In the genomic region with DNA sequence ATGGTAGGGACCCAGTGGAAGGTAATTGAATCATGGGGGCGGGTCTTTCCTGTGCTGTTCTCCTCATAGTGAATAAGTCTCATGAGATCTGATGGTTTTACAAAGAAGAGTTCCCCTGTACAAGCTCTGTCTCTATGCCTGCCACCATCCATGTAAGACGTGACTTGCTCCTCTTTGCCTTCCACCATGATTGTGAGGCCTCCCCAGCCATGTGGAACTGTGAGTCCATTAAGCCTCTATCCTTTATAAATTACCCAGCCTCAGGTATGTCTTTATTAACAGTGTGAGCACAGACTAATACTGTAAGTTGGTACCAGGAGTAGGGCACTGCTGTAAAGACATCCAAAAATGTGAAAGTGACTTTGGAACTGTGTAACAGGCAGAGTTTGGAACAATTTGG, we compare ENCODE assay signal across 7 cellular contexts. TPM values are rescaled to one million over a fixed set of nuclear protein-coding genes. Genes with fewer than 3 reads are reported as not detected.
"Had no signal": no experiment of that assay in that cellular context is flagged by ENCODE, and none has a peak within 500 bp of the region (broad histone marks: within the 10 kb centered on the region; RNA-seq: fewer than 3 reads in every experiment).

No MANE protein-coding gene starts in this region.

RNA-seq across cellular contexts. Expression of gene OR9K2, which starts 45.6 kb away (rescaled TPM):
- total RNA-seq: GM23248, H1, H4, H7, H9, HFFc6 had no signal
- polyA plus RNA-seq: GM23248, GM23338, H1 had no signal

RNA-seq across cellular contexts. Expression of gene OR10A7, which starts 49.0 kb away (rescaled TPM):
- total RNA-seq: GM23248, GM23338, H1, H4, H7, H9, HFFc6 had no signal
- polyA plus RNA-seq: GM23248, GM23338, H1 had no signal
